Comparison of ENCODE assay signal across 15 cellular contexts in genomic region chr2:137912358-137912757, GRCh38. TPM values are rescaled to one million over a fixed set of nuclear protein-coding genes. Genes with fewer than 3 reads are reported as not detected.
"Had no signal": no experiment of that assay in that cellular context is flagged by ENCODE, and none has a peak within 500 bp of the region (broad histone marks: within the 10 kb centered on the region; RNA-seq: fewer than 3 reads in every experiment).

No MANE protein-coding gene starts in this region.

- H3K79me2 ChIP-seq: parathyroid adenoma had no signal

- H2AFZ ChIP-seq: neural progenitor cell, parathyroid adenoma had no signal

- H3K27me3 ChIP-seq: dorsolateral prefrontal cortex, neural progenitor cell, testis had no signal

- H3K4me2 ChIP-seq: neural progenitor cell had no signal

- H3K27ac ChIP-seq: dorsolateral prefrontal cortex, neural progenitor cell, parathyroid adenoma, skin epidermis, testis had no signal

- H3K9me3 Mint-ChIP-seq: activated CD4-positive, alpha-beta memory T cell treated with anti-CD3 and anti-CD28 coated beads for 36 hours; activated naive CD8-positive, alpha-beta T cell treated with anti-CD3 and anti-CD28 coated beads for 36 hours; activated T-cell treated with anti-CD3 and anti-CD28 coated beads, Interleukin-2, amount 50 U/mL, for 4 hours; neural progenitor cell; stimulated activated naive CD8-positive, alpha-beta T cell treated with anti-CD3 and anti-CD28 coated beads, Interleukin-15, amount 100 ng/mL, for 72 hours had no signal

- H3K4me1 ChIP-seq: neural progenitor cell, parathyroid adenoma, testis had no signal

- ATAC-seq: activated T-cell treated with anti-CD3 and anti-CD28 coated beads, Interleukin-2, amount 50 U/mL, for 4 hours; stimulated activated naive CD8-positive, alpha-beta T cell treated with anti-CD3 and anti-CD28 coated beads, Interleukin-15, amount 100 ng/mL, for 72 hours had no signal

- H3K4me3 Mint-ChIP-seq: activated CD4-positive, alpha-beta memory T cell treated with anti-CD3 and anti-CD28 coated beads for 36 hours; activated naive CD8-positive, alpha-beta T cell treated with anti-CD3 and anti-CD28 coated beads for 36 hours; activated T-cell treated with anti-CD3 and anti-CD28 coated beads, Interleukin-2, amount 50 U/mL, for 4 hours; neural progenitor cell; stimulated activated naive CD8-positive, alpha-beta T cell treated with anti-CD3 and anti-CD28 coated beads, Interleukin-15, amount 100 ng/mL, for 72 hours had no signal

- H3K9ac ChIP-seq: neural progenitor cell, parathyroid adenoma had no signal

- H3K27ac Mint-ChIP-seq: activated CD4-positive, alpha-beta memory T cell treated with anti-CD3 and anti-CD28 coated beads for 36 hours; activated naive CD8-positive, alpha-beta T cell treated with anti-CD3 and anti-CD28 coated beads for 36 hours; neural progenitor cell; stimulated activated naive CD8-positive, alpha-beta T cell treated with anti-CD3 and anti-CD28 coated beads, Interleukin-15, amount 100 ng/mL, for 72 hours had no signal

- H3K4me3 ChIP-seq: dorsolateral prefrontal cortex, neural progenitor cell, skin epidermis, testis had no signal

- H3K36me3 Mint-ChIP-seq: activated CD4-positive, alpha-beta memory T cell treated with anti-CD3 and anti-CD28 coated beads for 36 hours; activated naive CD8-positive, alpha-beta T cell treated with anti-CD3 and anti-CD28 coated beads for 36 hours; neural progenitor cell had no signal

- DNase-seq: activated CD4-positive, alpha-beta memory T cell treated with anti-CD3 and anti-CD28 coated beads for 36 hours; activated CD4-positive, alpha-beta T cell treated with anti-CD3 and anti-CD28 coated beads for 1 hour; activated gamma-delta T cell; activated naive CD8-positive, alpha-beta T cell treated with anti-CD3 and anti-CD28 coated beads for 36 hours; activated T-cell treated with anti-CD3 and anti-CD28 coated beads, Interleukin-2, amount 50 U/mL, for 4 hours; anterior cingulate cortex; dorsolateral prefrontal cortex; kidney; stimulated activated CD4-positive, alpha-beta T cell treated with anti-CD3 and anti-CD28 coated beads, Interleukin-4, amount 100 ng/mL, for 4 hours; stimulated activated naive CD8-positive, alpha-beta T cell treated with anti-CD3 and anti-CD28 coated beads, Interleukin-15, amount 100 ng/mL, for 72 hours; T-helper 9 cell; testis had no signal

- H3K4me1 Mint-ChIP-seq: activated naive CD8-positive, alpha-beta T cell treated with anti-CD3 and anti-CD28 coated beads for 36 hours; neural progenitor cell; stimulated activated naive CD8-positive, alpha-beta T cell treated with anti-CD3 and anti-CD28 coated beads, Interleukin-15, amount 100 ng/mL, for 72 hours had no signal

- H3K9me3 ChIP-seq: testis had no signal

- H3K36me3 ChIP-seq: neural progenitor cell had no signal

RNA-seq across cellular contexts. Expression of gene HNMT, which starts 51.9 kb away (rescaled TPM):
- total RNA-seq: activated CD4-positive, alpha-beta memory T cell treated with anti-CD3 and anti-CD28 coated beads for 36 hours; activated naive CD8-positive, alpha-beta T cell treated with anti-CD3 and anti-CD28 coated beads for 36 hours; activated T-cell treated with anti-CD3 and anti-CD28 coated beads, Interleukin-2, amount 50 U/mL, for 4 hours had no signal
